Comparison of ENCODE assay signal across 10 cellular contexts in genomic region chr7:129530881-129531391, GRCh38. TPM values are rescaled to one million over a fixed set of nuclear protein-coding genes. Genes with fewer than 3 reads are reported as not detected.
DNase-seq lines count a peak whose midpoint lies in the region; ATAC-seq and TF ChIP-seq lines count a peak whose summit lies in the region.
"Had no signal": no experiment of that assay in that cellular context is flagged by ENCODE, and none has a peak within 500 bp of the region (broad histone marks: within the 10 kb centered on the region; RNA-seq: fewer than 3 reads in every experiment).

No MANE protein-coding gene starts in this region.

- H3K4me3 ChIP-seq in brain microvascular endothelial cell (ENCODE audit: low read depth, low read length), result no peak overlapping the region
- H3K4me3 ChIP-seq in skeletal muscle satellite cell (ENCODE audit: low read length), result no peak overlapping the region
- no peak overlapping the region for H3K4me3 ChIP-seq in A673 (ENCODE audit: low read depth, low read length, poor library complexity, severe bottlenecking)

- peak overlapping the region; percentile 22 for H3K4me2 ChIP-seq in skeletal muscle satellite cell (ENCODE audit: low read length)

- in situ Hi-C loops in brain microvascular endothelial cell (cut with HindIII; ENCODE audit: low pct_ligation_motif_present, low sequenced_read_pairs), result no loop called here

- H3K9ac ChIP-seq in skeletal muscle satellite cell (ENCODE audit: low read depth, low read length), result no peak overlapping the region

- H3K27ac ChIP-seq in brain microvascular endothelial cell (no peak overlapping the region), A673 (ENCODE audit: low read depth, low read length, poor library complexity, severe bottlenecking) (no peak overlapping the region)

- no peak for TF ChIP-seq CTCF in brain microvascular endothelial cell (IDR thresholded peaks at IDR 0.05; ENCODE audit: low read depth, low read length, missing control alignments)
- no peak for TF ChIP-seq CTCF in A673 (conservative IDR thresholded peaks at IDR 0.05; ENCODE audit: low read depth, low read length)

- peaks cover 9% of the 10 kb centered on the region for H3K4me1 ChIP-seq in skeletal muscle satellite cell (ENCODE audit: control insufficient read depth, insufficient read depth, low read length)
- no peaks in the 10 kb centered on the region for H3K4me1 ChIP-seq in A673 (ENCODE audit: insufficient read depth, low read length, poor library complexity, severe bottlenecking)

- CTCF ChIA-PET in A673 (lab: Charles Lee), result no interaction called here

- intact Hi-C loops in A673 (cut with micrococcal nuclease; ENCODE audit: unreplicated experiment), result no loop called here

- H3K36me3 ChIP-seq in brain microvascular endothelial cell (replicated peaks) (no peaks in the 10 kb centered on the region), skeletal muscle satellite cell (ENCODE audit: insufficient read depth, low read length) (no peaks in the 10 kb centered on the region), A673 (ENCODE audit: insufficient read depth, low read length, poor library complexity, severe bottlenecking) (no peaks in the 10 kb centered on the region)

- peak; percentile 78 for ATAC-seq in SK-N-SH treated with all-trans-retinoic acid at 6 μM for 48 hours
- no peak for ATAC-seq in GM19328 (IDR thresholded peaks at IDR 0.05; ENCODE audit: unreplicated experiment)

- H3K9me3 ChIP-seq in skeletal muscle satellite cell (replicated peaks; ENCODE audit: low read length), result no peaks in the 10 kb centered on the region
- no peaks in the 10 kb centered on the region for H3K9me3 ChIP-seq in A673 (ENCODE audit: low read depth, low read length, poor library complexity, severe bottlenecking)

- POLR2A ChIA-PET in A673 (lab: Charles Lee; ENCODE audit: low non-redundant PET), result no interaction called here

- H3K27me3 ChIP-seq in brain microvascular endothelial cell (replicated peaks), result no peaks in the 10 kb centered on the region
- no peaks in the 10 kb centered on the region for H3K27me3 ChIP-seq in skeletal muscle satellite cell (ENCODE audit: control insufficient read depth, insufficient read depth, low read length)
- H3K27me3 ChIP-seq in A673 (replicated peaks; ENCODE audit: insufficient read depth, low read depth, low read length, poor library complexity), result no peaks in the 10 kb centered on the region

- no TSS peak for BruUV-seq in A673 (replicated peaks; lab: Mats Ljungman, UMichigan)

- DNase-seq in EH (ENCODE audit: low read depth), result peak; percentile 52
- DNase-seq in brain microvascular endothelial cell, result peak; percentile 39
- no peak for DNase-seq in NCI-H526 treated with DMSO at 0.1 percent for 48 hours (lab: John Stamatoyannopoulos, UW)
- no peak for DNase-seq in DMS153 treated with DMSO at 0.1 percent for 48 hours (lab: John Stamatoyannopoulos, UW; ENCODE audit: unreplicated experiment)
- no peak for DNase-seq in A673 (ENCODE audit: low spot score)
- DNase-seq: cortex of kidney, OCI-M1 had no signal

TF ChIP-seq in SK-N-SH treated with all-trans-retinoic acid at 6 μM for 48 hours, 23 proteins besides CTCF, POLR2A, EP300 and RAD21:
- TF ChIP-seq TOX (CRISPR knock-in tag; IDR thresholded peaks at IDR 0.05; ENCODE audit: borderline replicate concordance) (no peak), ZNF8 (CRISPR knock-in tag; IDR thresholded peaks at IDR 0.05) (no peak), GLIS3 (CRISPR knock-in tag; IDR thresholded peaks at IDR 0.05) (no peak), ZNF565 (CRISPR knock-in tag; conservative IDR thresholded peaks at IDR 0.05; ENCODE audit: low read depth) (no peak), ZC3H10 (CRISPR knock-in tag; IDR thresholded peaks at IDR 0.05) (no peak)
- TF ChIP-seq, protein P1, sequence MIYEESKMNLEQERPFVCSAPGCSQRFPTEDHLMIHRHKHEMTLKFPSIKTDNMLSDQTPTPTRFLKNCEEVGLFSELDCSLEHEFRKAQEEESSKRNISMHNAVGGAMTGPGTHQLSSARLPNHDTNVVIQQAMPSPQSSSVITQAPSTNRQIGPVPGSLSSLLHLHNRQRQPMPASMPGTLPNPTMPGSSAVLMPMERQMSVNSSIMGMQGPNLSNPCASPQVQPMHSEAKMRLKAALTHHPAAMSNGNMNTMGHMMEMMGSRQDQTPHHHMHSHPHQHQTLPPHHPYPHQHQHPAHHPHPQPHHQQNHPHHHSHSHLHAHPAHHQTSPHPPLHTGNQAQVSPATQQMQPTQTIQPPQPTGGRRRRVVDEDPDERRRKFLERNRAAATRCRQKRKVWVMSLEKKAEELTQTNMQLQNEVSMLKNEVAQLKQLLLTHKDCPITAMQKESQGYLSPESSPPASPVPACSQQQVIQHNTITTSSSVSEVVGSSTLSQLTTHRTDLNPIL (CRISPR knock-in tag; IDR thresholded peaks at IDR 0.05; ENCODE audit: low read depth), result no peak

RNA-seq across cellular contexts. Expression of gene SMKR1, which starts 28.6 kb away (rescaled TPM):
- total RNA-seq in skeletal muscle satellite cell (2012; rRNA removed), result 0.22 TPM in 1 of 2 replicates, not detected in the other
- 1.5 and 1.7 TPM in 2 replicates for total RNA-seq in A673 (2021)

Comparison
In these comparisons a context has a peak if more than half of its experiments do, and no peak if none do; other contexts are left out.
1. DNase-seq: peak in EH (single experiment) and brain microvascular endothelial cell (single experiment); none in NCI-H526 treated with DMSO at 0.1 percent for 48 hours (single experiment), DMS153 treated with DMSO at 0.1 percent for 48 hours (single experiment) and A673 (single experiment).